2 cellular contexts compared by ENCODE assay signal in genomic region chr5:41763096-41763495, GRCh38.
TF ChIP-seq lines count a peak whose summit lies in the region.

No MANE protein-coding gene starts in this region.

TF ChIP-seq in K562, 482 proteins besides CTCF, POLR2A, EP300 and RAD21 (continued from another document):
- TF ChIP-seq, protein P1, sequence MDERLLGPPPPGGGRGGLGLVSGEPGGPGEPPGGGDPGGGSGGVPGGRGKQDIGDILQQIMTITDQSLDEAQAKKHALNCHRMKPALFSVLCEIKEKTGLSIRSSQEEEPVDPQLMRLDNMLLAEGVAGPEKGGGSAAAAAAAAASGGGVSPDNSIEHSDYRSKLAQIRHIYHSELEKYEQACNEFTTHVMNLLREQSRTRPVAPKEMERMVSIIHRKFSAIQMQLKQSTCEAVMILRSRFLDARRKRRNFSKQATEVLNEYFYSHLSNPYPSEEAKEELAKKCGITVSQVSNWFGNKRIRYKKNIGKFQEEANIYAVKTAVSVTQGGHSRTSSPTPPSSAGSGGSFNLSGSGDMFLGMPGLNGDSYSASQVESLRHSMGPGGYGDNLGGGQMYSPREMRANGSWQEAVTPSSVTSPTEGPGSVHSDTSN (CRISPR knock-in tag; IDR thresholded peaks at IDR 0.05; ENCODE audit: low read depth) = no peak
- TF ChIP-seq, protein P1 (tag; conservative IDR thresholded peaks at IDR 0.05; ENCODE audit: low read depth) = 0 out of 2 replicates have a peak, but pooled peaks have one; percentile 9
- TF ChIP-seq MTA3 (IDR thresholded peaks at IDR 0.05; ENCODE audit: borderline replicate concordance) (no peak), MIER1 (IDR thresholded peaks at IDR 0.05; ENCODE audit: low read depth) (no peak), MAFK (IDR thresholded peaks at IDR 0.05; ENCODE audit: low read length) (no peak), MAX (CRISPR knock-in tag; IDR thresholded peaks at IDR 0.05) (no peak), MYBL2 (IDR thresholded peaks at IDR 0.05; ENCODE audit: low read depth) (no peak), MYBL2 (CRISPR knock-in tag; IDR thresholded peaks at IDR 0.05; ENCODE audit: borderline replicate concordance) (no peak), PKNOX1 (IDR thresholded peaks at IDR 0.05) (peak; percentile 20; the same call in 1 of the 2 replicates), CBFB (CRISPR knock-in tag; IDR thresholded peaks at IDR 0.05) (no peak), MEIS2 (IDR thresholded peaks at IDR 0.05; ENCODE audit: partially characterized antibody) (peak; percentile 55)

TF ChIP-seq in GM23338, 12 proteins besides CTCF, POLR2A, EP300 and RAD21:
- TF ChIP-seq ZNF462 (CRISPR knock-in tag; IDR thresholded peaks at IDR 0.05) = no peak
- TF ChIP-seq, protein P2, sequence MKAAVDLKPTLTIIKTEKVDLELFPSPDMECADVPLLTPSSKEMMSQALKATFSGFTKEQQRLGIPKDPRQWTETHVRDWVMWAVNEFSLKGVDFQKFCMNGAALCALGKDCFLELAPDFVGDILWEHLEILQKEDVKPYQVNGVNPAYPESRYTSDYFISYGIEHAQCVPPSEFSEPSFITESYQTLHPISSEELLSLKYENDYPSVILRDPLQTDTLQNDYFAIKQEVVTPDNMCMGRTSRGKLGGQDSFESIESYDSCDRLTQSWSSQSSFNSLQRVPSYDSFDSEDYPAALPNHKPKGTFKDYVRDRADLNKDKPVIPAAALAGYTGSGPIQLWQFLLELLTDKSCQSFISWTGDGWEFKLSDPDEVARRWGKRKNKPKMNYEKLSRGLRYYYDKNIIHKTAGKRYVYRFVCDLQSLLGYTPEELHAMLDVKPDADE (IDR thresholded peaks at IDR 0.05) = no peak
- no peak for TF ChIP-seq ZNF331 (CRISPR knock-in tag; IDR thresholded peaks at IDR 0.05; ENCODE audit: low read depth)
- TF ChIP-seq STAT1 (IDR thresholded peaks at IDR 0.05; ENCODE audit: unreplicated experiment) = no peak
- TF ChIP-seq NANOG (IDR thresholded peaks at IDR 0.05; ENCODE audit: borderline replicate concordance) = no peak
- TF ChIP-seq ZNF114 (CRISPR knock-in tag; IDR thresholded peaks at IDR 0.05) = no peak
- TF ChIP-seq, protein P3, sequence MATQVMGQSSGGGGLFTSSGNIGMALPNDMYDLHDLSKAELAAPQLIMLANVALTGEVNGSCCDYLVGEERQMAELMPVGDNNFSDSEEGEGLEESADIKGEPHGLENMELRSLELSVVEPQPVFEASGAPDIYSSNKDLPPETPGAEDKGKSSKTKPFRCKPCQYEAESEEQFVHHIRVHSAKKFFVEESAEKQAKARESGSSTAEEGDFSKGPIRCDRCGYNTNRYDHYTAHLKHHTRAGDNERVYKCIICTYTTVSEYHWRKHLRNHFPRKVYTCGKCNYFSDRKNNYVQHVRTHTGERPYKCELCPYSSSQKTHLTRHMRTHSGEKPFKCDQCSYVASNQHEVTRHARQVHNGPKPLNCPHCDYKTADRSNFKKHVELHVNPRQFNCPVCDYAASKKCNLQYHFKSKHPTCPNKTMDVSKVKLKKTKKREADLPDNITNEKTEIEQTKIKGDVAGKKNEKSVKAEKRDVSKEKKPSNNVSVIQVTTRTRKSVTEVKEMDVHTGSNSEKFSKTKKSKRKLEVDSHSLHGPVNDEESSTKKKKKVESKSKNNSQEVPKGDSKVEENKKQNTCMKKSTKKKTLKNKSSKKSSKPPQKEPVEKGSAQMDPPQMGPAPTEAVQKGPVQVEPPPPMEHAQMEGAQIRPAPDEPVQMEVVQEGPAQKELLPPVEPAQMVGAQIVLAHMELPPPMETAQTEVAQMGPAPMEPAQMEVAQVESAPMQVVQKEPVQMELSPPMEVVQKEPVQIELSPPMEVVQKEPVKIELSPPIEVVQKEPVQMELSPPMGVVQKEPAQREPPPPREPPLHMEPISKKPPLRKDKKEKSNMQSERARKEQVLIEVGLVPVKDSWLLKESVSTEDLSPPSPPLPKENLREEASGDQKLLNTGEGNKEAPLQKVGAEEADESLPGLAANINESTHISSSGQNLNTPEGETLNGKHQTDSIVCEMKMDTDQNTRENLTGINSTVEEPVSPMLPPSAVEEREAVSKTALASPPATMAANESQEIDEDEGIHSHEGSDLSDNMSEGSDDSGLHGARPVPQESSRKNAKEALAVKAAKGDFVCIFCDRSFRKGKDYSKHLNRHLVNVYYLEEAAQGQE (IDR thresholded peaks at IDR 0.05; ENCODE audit: unreplicated experiment) = no peak
- no peak for TF ChIP-seq JUNB (IDR thresholded peaks at IDR 0.05; ENCODE audit: unreplicated experiment)
- no peak for TF ChIP-seq EZH2phosphoT487 (IDR thresholded peaks at IDR 0.05; ENCODE audit: unreplicated experiment)
- TF ChIP-seq POLR2AphosphoS5 (IDR thresholded peaks at IDR 0.05; ENCODE audit: low read depth) = no peak
- TF ChIP-seq CREB1 (CRISPR knock-in tag; IDR thresholded peaks at IDR 0.05; ENCODE audit: low read depth) = no peak
- no peak for TF ChIP-seq EZH2 (IDR thresholded peaks at IDR 0.05; ENCODE audit: low read depth, unreplicated experiment)
